In genomic region chr5:16345454-16345853, GRCh38 we compare ENCODE assay signal across 17 cellular contexts.
DNase-seq lines count a peak whose midpoint lies in the region; ATAC-seq, FAIRE-seq and TF ChIP-seq lines count a peak whose summit lies in the region.
"Had no signal": no experiment of that assay in that cellular context is flagged by ENCODE, and none has a peak within 500 bp of the region (broad histone marks: within the 10 kb centered on the region; RNA-seq: fewer than 3 reads in every experiment).

No MANE protein-coding gene starts in this region.

- H3K9me3 ChIP-seq in K562 (replicated peaks; ENCODE audit: control insufficient read depth, insufficient read depth, low read depth, low read length): no peaks in the 10 kb centered on the region
- H3K9me3 ChIP-seq in neural progenitor cell (ENCODE audit: low read depth): no peaks in the 10 kb centered on the region
- H3K9me3 ChIP-seq in aorta (ENCODE audit: control insufficient read depth, low read length): peaks cover 3% of the 10 kb centered on the region
- H3K9me3 ChIP-seq: A549, ascending aorta had no signal

- H3K36me3 ChIP-seq in K562 (ENCODE audit: control insufficient read depth, insufficient read depth, low read length) (no peaks in the 10 kb centered on the region), neural progenitor cell (no peaks in the 10 kb centered on the region), aorta (ENCODE audit: control insufficient read depth in 1 of 2, insufficient read depth in 2 of 2, low read length in 1 of 2) (no peaks in the 10 kb centered on the region)
- H3K36me3 ChIP-seq: ascending aorta had no signal

- H4K20me1 ChIP-seq in K562 (replicated peaks; ENCODE audit: control insufficient read depth, insufficient read depth, low read length): no peaks in the 10 kb centered on the region
- H4K20me1 ChIP-seq in neural progenitor cell (ENCODE audit: low read depth): no peaks in the 10 kb centered on the region

- no peak overlapping the region for H3K4me2 ChIP-seq in K562 (ENCODE audit: insufficient read depth, low read length)
- H3K4me2 ChIP-seq in neural progenitor cell: no peak overlapping the region
- H3K4me2 ChIP-seq: A549 had no signal

- FAIRE-seq in K562 (lab: Jason Lieb, UNC): peak; percentile 84
- FAIRE-seq: A549, GM12878 had no signal

- H2AFZ ChIP-seq in K562 (ENCODE audit: low read depth, low read length) (no peak overlapping the region), neural progenitor cell (replicated peaks) (no peak overlapping the region)

- peak; percentile 69 to 87 for TF ChIP-seq RAD21 in K562 (CRISPR knock-in tag; conservative IDR thresholded peaks at IDR 0.05 in 1 of 2, IDR thresholded peaks at IDR 0.05 in 1 of 2)

- no peaks in the 10 kb centered on the region for H3F3A ChIP-seq in neural progenitor cell (ENCODE audit: low read depth)

- H3K79me2 ChIP-seq in K562 (ENCODE audit: control insufficient read depth, insufficient read depth, low read length): no peaks in the 10 kb centered on the region
- no peaks in the 10 kb centered on the region for H3K79me2 ChIP-seq in neural progenitor cell (ENCODE audit: low read depth)

- 8% methylated on average over 1 of the region's 1 CpG for WGBS in K562 (ENCODE audit: insufficient coverage, low coverage, missing lambda C conversion rate)
- 92 to 100% methylated on average over 1 of the region's 1 CpG for WGBS in aorta, 2 donors

- H3K9me1 ChIP-seq in K562 (ENCODE audit: control insufficient read depth, insufficient read depth, low read length): no peaks in the 10 kb centered on the region

- TF ChIP-seq POLR2A in K562 (conservative IDR thresholded peaks at IDR 0.05): no peak

- TF ChIP-seq EP300 in K562 (IDR thresholded peaks at IDR 0.05; ENCODE audit: low read length): no peak

- CTCF ChIA-PET in K562 (lab: Yijun Ruan, JAX; ENCODE audit: low intra/inter-chr PET ratio): interaction anchor here (1.1 to 1.6 kb wide), 3 partner anchors 110 to 844 kb away, joined by 3 to 6 read pairs (median 4); no protein-coding TSS in a partner anchor

- H3K4me3 ChIP-seq in K562 (no peak overlapping the region), neural progenitor cell (no peak overlapping the region), aorta (ENCODE audit: low read length in 2 of 2) (no peak overlapping the region)
- H3K4me3 ChIP-seq: A549, ascending aorta, GM12878 had no signal

- TF ChIP-seq CTCF in K562 (IDR thresholded peaks at IDR 0.05 in 2 of 3, conservative IDR thresholded peaks at IDR 0.05 in 1 of 3; ENCODE audit: insufficient read depth in 2 of 3, low read depth in 1 of 3, low read length in 3 of 3): peak; percentile 68 to 77 (median 72)
- peak; percentile 42 for TF ChIP-seq CTCF in neural progenitor cell (IDR thresholded peaks at IDR 0.05)

- no TSS peak for BruUV-seq in K562 (replicated peaks; lab: Mats Ljungman, UMichigan)

- no peak overlapping the region for H3K4me3 Mint-ChIP-seq in neural progenitor cell
- H3K4me3 Mint-ChIP-seq in activated T-helper 2 cell treated with anti-CD3 and anti-CD28 coated beads, Interferon-gamma antibody, Interleukin-2, Interleukin-4, amounts not matched to agents 10 μg/mL and 5 μg/mL and 100 μg/mL, durations not matched to agents 14 hours and 24 hours and 36 hours (ENCODE audit: low read depth): no peak overlapping the region
- H3K4me3 Mint-ChIP-seq: dendritic cell treated with granulocyte-macrophage colony-stimulating factor and Interleukin-4, amounts not matched to agents 40 ng/mL and 50 ng/mL, for 4 days; stimulated activated naive CD8-positive, alpha-beta T cell treated with anti-CD3 and anti-CD28 coated beads, Interleukin-15, Interleukin-2, amounts not matched to agents 100 ng/mL and 50 ng/mL, for 24 hours had no signal

- DNase-seq in DMS53 (lab: John Stamatoyannopoulos, UW) (peak; percentile 23), DMS53 treated with DMSO at 0.1 percent for 48 hours (lab: John Stamatoyannopoulos, UW; ENCODE audit: unreplicated experiment) (no peak), HT1080 (ENCODE audit: low read depth) (peak; percentile 57), K562 (ENCODE audit: extremely low read depth in 1 of 4, low spot score in 3 of 4) (peak in 3 of 4 experiments; percentile 18 to 57 (median 45)), neural progenitor cell (ENCODE audit: low spot score) (peak; percentile 9), aorta (no peak), UCSD-AML1 (lab: John Stamatoyannopoulos, UW; ENCODE audit: unreplicated experiment) (no peak)
- no peak for DNase-seq in activated T-helper 2 cell treated with anti-CD3 and anti-CD28 coated beads, Interferon-gamma antibody, Interleukin-2, Interleukin-4, amounts not matched to agents 10 μg/mL and 5 μg/mL and 100 μg/mL, durations not matched to agents 14 hours and 24 hours and 36 hours (ENCODE audit: low spot score)
- DNase-seq: activated CD4-positive, alpha-beta T cell treated with anti-CD3 and anti-CD28 coated beads, Interleukin-2, amount 50 U/mL, for 48 hours; NCI-H1092 treated with DMSO at 0.1 percent for 48 hours; NCI-H446 treated with DMSO at 0.1 percent for 48 hours; T-helper 9 cell had no signal

- no peaks in the 10 kb centered on the region for H3K27me3 ChIP-seq in K562 (ENCODE audit: control insufficient read depth in 2 of 2, insufficient read depth in 2 of 2, low read length in 2 of 2)
- no peaks in the 10 kb centered on the region for H3K27me3 ChIP-seq in neural progenitor cell
- H3K27me3 ChIP-seq in aorta (ENCODE audit: control insufficient read depth in 1 of 2, insufficient read depth in 2 of 2, low read length in 1 of 2): no peaks in the 10 kb centered on the region
- H3K27me3 ChIP-seq: ascending aorta had no signal

- H3K27ac ChIP-seq in K562 (ENCODE audit: extremely low read depth, low read depth, low read length) (no peak overlapping the region), neural progenitor cell (no peak overlapping the region), aorta (ENCODE audit: low read depth in 1 of 2, low read length in 2 of 2) (no peak overlapping the region)
- H3K27ac ChIP-seq: A549, ascending aorta had no signal

- in situ Hi-C loops in K562 (cut with MboI): no loop called here

- H3K27me3 Mint-ChIP-seq in neural progenitor cell (ENCODE audit: insufficient read depth, low read depth): peaks cover 3% of the 10 kb centered on the region
- no peaks in the 10 kb centered on the region for H3K27me3 Mint-ChIP-seq in activated T-helper 2 cell treated with anti-CD3 and anti-CD28 coated beads, Interferon-gamma antibody, Interleukin-2, Interleukin-4, amounts not matched to agents 10 μg/mL and 5 μg/mL and 100 μg/mL, durations not matched to agents 14 hours and 24 hours and 36 hours (ENCODE audit: low read depth)
- H3K27me3 Mint-ChIP-seq: dendritic cell treated with granulocyte-macrophage colony-stimulating factor and Interleukin-4, amounts not matched to agents 40 ng/mL and 50 ng/mL, for 4 days had no signal

- no peaks in the 10 kb centered on the region for H3K9me3 Mint-ChIP-seq in neural progenitor cell
- no peaks in the 10 kb centered on the region for H3K9me3 Mint-ChIP-seq in activated T-helper 2 cell treated with anti-CD3 and anti-CD28 coated beads, Interferon-gamma antibody, Interleukin-2, Interleukin-4, amounts not matched to agents 10 μg/mL and 5 μg/mL and 100 μg/mL, durations not matched to agents 14 hours and 24 hours and 36 hours
- H3K9me3 Mint-ChIP-seq: stimulated activated naive CD8-positive, alpha-beta T cell treated with anti-CD3 and anti-CD28 coated beads, Interleukin-15, Interleukin-2, amounts not matched to agents 100 ng/mL and 50 ng/mL, for 24 hours had no signal

- intact Hi-C loops in K562 (cut with micrococcal nuclease) (loop anchor here (1.0 kb wide), 2 partner anchors 111 to 205 kb away; no protein-coding TSS in a partner anchor), aorta (cut with DNase I) (no loop called here)
- intact Hi-C loops in activated T-helper 2 cell treated with anti-CD3 and anti-CD28 coated beads, Interferon-gamma antibody, Interleukin-2, Interleukin-4, amounts not matched to agents 10 μg/mL and 5 μg/mL and 100 μg/mL, durations not matched to agents 14 hours and 24 hours and 36 hours (cut with micrococcal nuclease): no loop called here

- ATAC-seq in K562: peak; percentile 87
- ATAC-seq in aorta (ENCODE audit: low FRiP score): no peak
- ATAC-seq: A549, GM12878 had no signal

- H3K9ac ChIP-seq in K562 (ENCODE audit: insufficient read depth in 1 of 2, low read depth in 2 of 2, low read length in 2 of 2): no peak overlapping the region
- no peak overlapping the region for H3K9ac ChIP-seq in neural progenitor cell

- H3K36me3 Mint-ChIP-seq in neural progenitor cell: no peaks in the 10 kb centered on the region
- no peaks in the 10 kb centered on the region for H3K36me3 Mint-ChIP-seq in activated T-helper 2 cell treated with anti-CD3 and anti-CD28 coated beads, Interferon-gamma antibody, Interleukin-2, Interleukin-4, amounts not matched to agents 10 μg/mL and 5 μg/mL and 100 μg/mL, durations not matched to agents 14 hours and 24 hours and 36 hours (ENCODE audit: low read depth)

- POLR2A ChIA-PET in K562 (lab: Yijun Ruan, JAX): interaction anchor here (1.2 kb wide), 1 partner anchor 95 kb away, joined by 3 read pairs; no protein-coding TSS in a partner anchor

- H3K4me1 ChIP-seq in K562 (replicated peaks in 1 of 2; ENCODE audit: control insufficient read depth in 2 of 2, insufficient read depth in 2 of 2, low read length in 2 of 2) (no peaks in the 10 kb centered on the region), neural progenitor cell (no peaks in the 10 kb centered on the region), aorta (ENCODE audit: control insufficient read depth in 1 of 2, insufficient read depth in 2 of 2, low read length in 2 of 2) (no peaks in the 10 kb centered on the region)
- H3K4me1 ChIP-seq: A549, ascending aorta had no signal

- H3K27ac Mint-ChIP-seq in neural progenitor cell: no peak overlapping the region
- no peak overlapping the region for H3K27ac Mint-ChIP-seq in activated T-helper 2 cell treated with anti-CD3 and anti-CD28 coated beads, Interferon-gamma antibody, Interleukin-2, Interleukin-4, amounts not matched to agents 10 μg/mL and 5 μg/mL and 100 μg/mL, durations not matched to agents 14 hours and 24 hours and 36 hours
- H3K27ac Mint-ChIP-seq: dendritic cell treated with granulocyte-macrophage colony-stimulating factor and Interleukin-4, amounts not matched to agents 40 ng/mL and 50 ng/mL, for 4 days; stimulated activated naive CD8-positive, alpha-beta T cell treated with anti-CD3 and anti-CD28 coated beads, Interleukin-15, Interleukin-2, amounts not matched to agents 100 ng/mL and 50 ng/mL, for 24 hours had no signal

- H3K4me1 Mint-ChIP-seq in neural progenitor cell: no peaks in the 10 kb centered on the region
- H3K4me1 Mint-ChIP-seq in activated T-helper 2 cell treated with anti-CD3 and anti-CD28 coated beads, Interferon-gamma antibody, Interleukin-2, Interleukin-4, amounts not matched to agents 10 μg/mL and 5 μg/mL and 100 μg/mL, durations not matched to agents 14 hours and 24 hours and 36 hours (ENCODE audit: low read depth): no peaks in the 10 kb centered on the region

TF ChIP-seq in K562, 482 proteins besides CTCF, POLR2A, EP300 and RAD21 (continues in another document):
- TF ChIP-seq TCF7 (IDR thresholded peaks at IDR 0.05; ENCODE audit: borderline replicate concordance): no peak
- no peak for TF ChIP-seq HDAC1 (IDR thresholded peaks at IDR 0.05)
- no peak for TF ChIP-seq ZKSCAN8 (CRISPR knock-in tag; IDR thresholded peaks at IDR 0.05)
- TF ChIP-seq MTA1 (IDR thresholded peaks at IDR 0.05; ENCODE audit: borderline replicate concordance): no peak
- peak; percentile 25 to 51; a peak in 2 of 4 replicates for TF ChIP-seq NRF1 (conservative IDR thresholded peaks at IDR 0.05 in 1 of 2, IDR thresholded peaks at IDR 0.05 in 1 of 2)

Comparison
In these comparisons a context has a peak if more than half of its experiments do, and no peak if none do; other contexts are left out.
1. DNase-seq: peak in DMS53 (single experiment), HT1080 (single experiment), K562 (3 of 4) and neural progenitor cell (single experiment); none in DMS53 treated with DMSO at 0.1 percent for 48 hours (single experiment), activated T-helper 2 cell treated with anti-CD3 and anti-CD28 coated beads, Interferon-gamma antibody, Interleukin-2, Interleukin-4, amounts not matched to agents 10 μg/mL and 5 μg/mL and 100 μg/mL, durations not matched to agents 14 hours and 24 hours and 36 hours (single experiment), aorta (0 of 2) and UCSD-AML1 (single experiment).